ENCODE assay signal across 1 cellular context in genomic region chr17:78360371-78361226, GRCh38.
TF ChIP-seq lines count a peak whose summit lies in the region.

No MANE protein-coding gene starts in this region.

TF ChIP-seq in SK-N-SH treated with all-trans-retinoic acid at 6 μM for 48 hours, 23 proteins besides CTCF, POLR2A, EP300 and RAD21 (continued from another document):
- TF ChIP-seq, protein P1, sequence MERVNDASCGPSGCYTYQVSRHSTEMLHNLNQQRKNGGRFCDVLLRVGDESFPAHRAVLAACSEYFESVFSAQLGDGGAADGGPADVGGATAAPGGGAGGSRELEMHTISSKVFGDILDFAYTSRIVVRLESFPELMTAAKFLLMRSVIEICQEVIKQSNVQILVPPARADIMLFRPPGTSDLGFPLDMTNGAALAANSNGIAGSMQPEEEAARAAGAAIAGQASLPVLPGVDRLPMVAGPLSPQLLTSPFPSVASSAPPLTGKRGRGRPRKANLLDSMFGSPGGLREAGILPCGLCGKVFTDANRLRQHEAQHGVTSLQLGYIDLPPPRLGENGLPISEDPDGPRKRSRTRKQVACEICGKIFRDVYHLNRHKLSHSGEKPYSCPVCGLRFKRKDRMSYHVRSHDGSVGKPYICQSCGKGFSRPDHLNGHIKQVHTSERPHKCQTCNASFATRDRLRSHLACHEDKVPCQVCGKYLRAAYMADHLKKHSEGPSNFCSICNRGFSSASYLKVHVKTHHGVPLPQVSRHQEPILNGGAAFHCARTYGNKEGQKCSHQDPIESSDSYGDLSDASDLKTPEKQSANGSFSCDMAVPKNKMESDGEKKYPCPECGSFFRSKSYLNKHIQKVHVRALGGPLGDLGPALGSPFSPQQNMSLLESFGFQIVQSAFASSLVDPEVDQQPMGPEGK (CRISPR knock-in tag; IDR thresholded peaks at IDR 0.05; ENCODE audit: borderline replicate concordance): 0 out of 2 replicates have a peak, but pooled peaks have one; percentile 17
